In genomic region chr13:92833071-92833470, GRCh38 we compare ENCODE assay signal across 15 cellular contexts.
"Had no signal": no experiment of that assay in that cellular context is flagged by ENCODE, and none has a peak within 500 bp of the region (broad histone marks: within the 10 kb centered on the region; RNA-seq: fewer than 3 reads in every experiment).

No MANE protein-coding gene starts in this region.

- H3K27ac ChIP-seq: esophagus muscularis mucosa, gastrocnemius medialis, heart right ventricle, left ventricle myocardium inferior, testis had no signal

- ATAC-seq: gastrocnemius medialis, heart right ventricle had no signal

- H3K27me3 ChIP-seq: esophagus muscularis mucosa, gastrocnemius medialis, heart right ventricle, testis had no signal

- DNase-seq: activated CD4-positive, alpha-beta T cell treated with anti-CD3 and anti-CD28 coated beads for 1 hour; activated CD4-positive, alpha-beta T cell treated with anti-CD3 and anti-CD28 coated beads, Interleukin-2, amount 50 U/mL, for 48 hours; activated gamma-delta T cell treated with Interleukin-2 at 50 U/mL for 16 hours; activated naive CD8-positive, alpha-beta T cell treated with anti-CD3 and anti-CD28 coated beads, Interleukin-2, amount 10 ng/mL, durations not matched to agents 7 days and 5 days; activated T-cell treated with anti-CD3 and anti-CD28 coated beads, Interleukin-2, amount 50 U/mL, for 48 hours; aorta; gastrocnemius medialis; heart right ventricle; kidney; left ventricle myocardium inferior; stimulated activated CD4-positive, alpha-beta T cell treated with anti-CD3 and anti-CD28 coated beads, Interleukin-4, amount 100 ng/mL, for 1 hour; stimulated activated CD8-positive, alpha-beta memory T cell treated with anti-CD3 and anti-CD28 coated beads, Interleukin-4, amount 100 ng/mL, for 48 hours; testis had no signal

- H3K36me3 ChIP-seq: esophagus muscularis mucosa, gastrocnemius medialis, heart right ventricle, left ventricle myocardium inferior had no signal

- H3K4me3 ChIP-seq: esophagus muscularis mucosa, gastrocnemius medialis, heart right ventricle, left ventricle myocardium inferior, testis had no signal

- H3K4me1 ChIP-seq: esophagus muscularis mucosa, gastrocnemius medialis, heart right ventricle, left ventricle myocardium inferior, testis had no signal

- H3K9me3 ChIP-seq: esophagus muscularis mucosa, gastrocnemius medialis, testis had no signal

- FAIRE-seq: endometrium, kidney had no signal
